ENCODE assay signal across 1 cellular context in the genomic region with DNA sequence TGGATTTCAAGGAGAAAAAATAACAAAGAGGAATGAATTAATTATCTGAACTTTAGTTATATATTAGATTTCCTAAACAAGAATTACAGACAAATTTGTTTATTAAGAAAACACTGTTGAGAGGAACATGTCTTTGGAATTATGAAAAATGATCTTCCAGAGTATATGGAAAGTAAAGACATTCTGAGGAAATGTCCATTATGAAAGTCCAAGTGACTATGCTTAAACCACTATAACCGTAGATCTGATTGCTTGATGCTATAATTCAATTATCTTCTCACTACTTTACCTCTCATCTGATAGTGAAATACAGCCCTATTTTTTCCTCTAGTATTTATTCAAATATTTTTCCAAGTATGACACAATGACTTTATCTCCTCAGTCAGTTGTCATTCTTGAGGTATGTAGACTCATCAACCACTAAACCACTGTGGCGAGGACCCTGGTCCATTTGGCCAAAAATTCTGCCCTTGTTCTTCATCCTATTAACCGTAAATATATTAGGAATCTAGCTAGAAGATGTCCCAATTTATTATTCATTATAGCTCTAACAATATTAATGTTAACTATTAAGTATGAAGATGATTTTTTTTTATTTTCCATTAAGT.
TF ChIP-seq lines count a peak whose summit lies in the region.

No MANE protein-coding gene starts in this region.

TF ChIP-seq in IMR-90, 13 proteins besides CTCF, POLR2A, EP300 and RAD21:
- TF ChIP-seq, protein P1, sequence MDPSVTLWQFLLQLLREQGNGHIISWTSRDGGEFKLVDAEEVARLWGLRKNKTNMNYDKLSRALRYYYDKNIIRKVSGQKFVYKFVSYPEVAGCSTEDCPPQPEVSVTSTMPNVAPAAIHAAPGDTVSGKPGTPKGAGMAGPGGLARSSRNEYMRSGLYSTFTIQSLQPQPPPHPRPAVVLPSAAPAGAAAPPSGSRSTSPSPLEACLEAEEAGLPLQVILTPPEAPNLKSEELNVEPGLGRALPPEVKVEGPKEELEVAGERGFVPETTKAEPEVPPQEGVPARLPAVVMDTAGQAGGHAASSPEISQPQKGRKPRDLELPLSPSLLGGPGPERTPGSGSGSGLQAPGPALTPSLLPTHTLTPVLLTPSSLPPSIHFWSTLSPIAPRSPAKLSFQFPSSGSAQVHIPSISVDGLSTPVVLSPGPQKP (IDR thresholded peaks at IDR 0.05; ENCODE audit: borderline replicate concordance, low read depth, low read length) = no peak
- TF ChIP-seq CEBPB (IDR thresholded peaks at IDR 0.05; ENCODE audit: low read depth, low read length) = peak; percentile 6; the same call in 1 of the 2 replicates
